ENCODE assay signal across 35 cellular contexts in the genomic region with DNA sequence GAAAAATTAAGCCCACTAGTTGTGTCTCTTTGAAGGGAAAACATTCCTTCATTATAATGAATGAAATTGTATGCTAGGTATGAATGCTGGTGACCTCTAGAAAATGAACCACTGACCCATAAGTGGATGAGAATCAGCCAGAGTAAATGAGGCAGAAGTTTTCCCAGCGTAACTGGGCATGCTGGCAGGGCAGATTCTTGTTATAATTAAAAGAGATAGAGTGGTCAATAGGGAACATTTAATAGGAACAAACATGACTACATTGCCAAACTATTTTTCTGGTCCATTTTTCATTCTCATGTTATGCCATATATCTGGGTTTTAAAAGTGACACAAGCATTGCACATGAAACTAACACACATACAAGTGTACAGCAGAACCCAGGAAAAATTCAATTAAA. TPM values are rescaled to one million over a fixed set of nuclear protein-coding genes. Genes with fewer than 3 reads are reported as not detected.
"Had no signal": no experiment of that assay in that cellular context is flagged by ENCODE, and none has a peak within 500 bp of the region (broad histone marks: within the 10 kb centered on the region; RNA-seq: fewer than 3 reads in every experiment).

No MANE protein-coding gene starts in this region.

- DNase-seq: hypothalamus; immature natural killer cell; kidney; left colon; left lung; lower lobe of right lung; mammary epithelial cell; mesendoderm; naive B cell; natural killer cell; nephron progenitor cell; nucleus accumbens; pancreas; posterior cingulate gyrus; right lobe of liver; stimulated activated CD4-positive, alpha-beta T cell treated with anti-CD3 and anti-CD28 coated beads, Interleukin-1b, Interleukin-23, amount 100 ng/mL, for 48 hours; stimulated activated CD4-positive, alpha-beta T cell treated with anti-CD3 and anti-CD28 coated beads, Interleukin-2, amount 100 ng/mL, for 48 hours; stimulated activated CD4-positive, alpha-beta T cell treated with anti-CD3 and anti-CD28 coated beads, Interleukin-4, amount 100 ng/mL, for 4 hours; stimulated activated CD8-positive, alpha-beta memory T cell treated with anti-CD3 and anti-CD28 coated beads, Interleukin-4, amount 100 ng/mL, for 48 hours; stimulated activated naive CD4-positive, alpha-beta T cell treated with Interleukin-2 at 50 U/mL for 16 hours; stimulated activated naive CD8-positive, alpha-beta T cell treated with anti-CD3 and anti-CD28 coated beads, Interleukin-15, amount 100 ng/mL, for 72 hours; substantia nigra; uterus had no signal

- H3K4me1 ChIP-seq: left lung, lower lobe of right lung, pancreas, prostate gland, right lobe of liver, tibial nerve, uterus had no signal

- H3K9me3 Mint-ChIP-seq: immature natural killer cell; naive B cell; natural killer cell; stimulated activated memory B cell treated with anti-CD40 and anti-IgM and Interleukin-4, amounts not matched to agents 10 μg/mL and 1 μg/mL and 100 μg/mL, for 72 hours; stimulated activated naive CD8-positive, alpha-beta T cell treated with anti-CD3 and anti-CD28 coated beads, Interleukin-15, amount 100 ng/mL, for 72 hours; type B pancreatic cell had no signal

- H3K4me3 ChIP-seq: left lung, lower lobe of right lung, pancreas, prostate gland, right lobe of liver, smooth muscle cell, tibial nerve, uterus had no signal

- H3K27ac ChIP-seq: left lung, lower lobe of right lung, pancreas, prostate gland, right lobe of liver, tibial nerve, uterus had no signal

- ATAC-seq: left colon; left lung; lower lobe of right lung; natural killer cell; pancreas; right lobe of liver; stimulated activated memory B cell treated with anti-CD40 and anti-IgM and Interleukin-4, amounts not matched to agents 10 μg/mL and 1 μg/mL and 100 μg/mL, for 72 hours; stimulated activated naive CD8-positive, alpha-beta T cell treated with anti-CD3 and anti-CD28 coated beads, Interleukin-15, amount 100 ng/mL, for 72 hours had no signal

- H3K9me3 ChIP-seq: left lung, lower lobe of right lung, pancreas, prostate gland, right lobe of liver, tibial nerve, uterus had no signal

- H3K36me3 ChIP-seq: left lung, lower lobe of right lung, pancreas, prostate gland, right lobe of liver, tibial nerve, uterus had no signal

- H3K27me3 ChIP-seq: left lung, pancreas, right lobe of liver, tibial nerve, uterus had no signal

- H3K36me3 Mint-ChIP-seq: immature natural killer cell; mesothelial cell of epicardium; naive B cell; natural killer cell; stimulated activated memory B cell treated with anti-CD40 and anti-IgM and Interleukin-4, amounts not matched to agents 10 μg/mL and 1 μg/mL and 100 μg/mL, for 72 hours; type B pancreatic cell had no signal

- H3K4me1 Mint-ChIP-seq: immature natural killer cell; naive B cell; natural killer cell; stimulated activated memory B cell treated with anti-CD40 and anti-IgM and Interleukin-4, amounts not matched to agents 10 μg/mL and 1 μg/mL and 100 μg/mL, for 72 hours had no signal

- H3K4me2 ChIP-seq: smooth muscle cell had no signal

- H3K27ac Mint-ChIP-seq: immature natural killer cell; mesothelial cell of epicardium; natural killer cell; nephron progenitor cell; stimulated activated memory B cell treated with anti-CD40 and anti-IgM and Interleukin-4, amounts not matched to agents 10 μg/mL and 1 μg/mL and 100 μg/mL, for 72 hours; stimulated activated naive CD8-positive, alpha-beta T cell treated with anti-CD3 and anti-CD28 coated beads, Interleukin-15, amount 100 ng/mL, for 72 hours; type B pancreatic cell had no signal

- H3K4me3 Mint-ChIP-seq: immature natural killer cell; mesothelial cell of epicardium; naive B cell; natural killer cell; nephron progenitor cell; stimulated activated memory B cell treated with anti-CD40 and anti-IgM and Interleukin-4, amounts not matched to agents 10 μg/mL and 1 μg/mL and 100 μg/mL, for 72 hours; stimulated activated naive CD8-positive, alpha-beta T cell treated with anti-CD3 and anti-CD28 coated beads, Interleukin-15, amount 100 ng/mL, for 72 hours; type B pancreatic cell had no signal

RNA-seq across cellular contexts. Expression of a gene that starts 4.2 kb away (rescaled TPM):
- total RNA-seq: kidney, left colon, left lung, liver, lower lobe of right lung, mammary epithelial cell, mesothelial cell of epicardium, mononuclear cell, natural killer cell, osteoblast, pancreas, right lobe of liver, skeletal muscle tissue, smooth muscle cell, temporal lobe, tibial nerve, ureter, uterus had no signal
- polyA plus RNA-seq: immature natural killer cell, liver, mammary epithelial cell, pancreas, smooth muscle cell had no signal
